ENCODE assay signal across 26 cellular contexts in genomic region chr13:45180713-45181601, GRCh38. TPM values are rescaled to one million over a fixed set of nuclear protein-coding genes. Genes with fewer than 3 reads are reported as not detected.
DNase-seq lines count a peak whose midpoint lies in the region; ATAC-seq lines count a peak whose summit lies in the region.
"Had no signal": no experiment of that assay in that cellular context is flagged by ENCODE, and none has a peak within 500 bp of the region (broad histone marks: within the 10 kb centered on the region; RNA-seq: fewer than 3 reads in every experiment).

No MANE protein-coding gene starts in this region.

- CTCF ChIA-PET in activated CD4-positive, alpha-beta memory T cell treated with anti-CD3 and anti-CD28 coated beads for 36 hours (lab: Charles Lee) = interaction anchor here (0.6 to 1.3 kb wide), 2 partner anchors 125 to 129 kb away, joined by 3 read pairs; no protein-coding TSS in a partner anchor
- CTCF ChIA-PET in activated CD4-positive, alpha-beta memory T cell treated with anti-CD3 and anti-CD28 coated beads, Interleukin-2, amount 10 ng/mL, durations not matched to agents 7 days and 5 days (lab: Charles Lee) = interaction anchor here (0.7 to 1.3 kb wide), 2 partner anchors 77 to 125 kb away, joined by 3 read pairs; no protein-coding TSS in a partner anchor

- ATAC-seq in stimulated activated effector memory CD8-positive, alpha-beta T cell treated with anti-CD3 and anti-CD28 coated beads, Interleukin-12 subunit alpha, Interleukin-12 subunit beta, amount 100 ng/mL, for 72 hours = peak; percentile 74
- ATAC-seq in left cardiac atrium = no peak
- no peak for ATAC-seq in HG03045 (IDR thresholded peaks at IDR 0.05; ENCODE audit: unreplicated experiment)
- ATAC-seq: gastroesophageal sphincter, HepG2 had no signal

- peak overlapping the region; percentile 22 for H3K27ac ChIP-seq in epithelial cell of prostate
- H3K27ac ChIP-seq: esophagus muscularis mucosa, gastroesophageal sphincter, transverse colon had no signal

- H3K9me3 Mint-ChIP-seq in activated CD4-positive, alpha-beta memory T cell treated with anti-CD3 and anti-CD28 coated beads for 36 hours = no peaks in the 10 kb centered on the region
- no peaks in the 10 kb centered on the region for H3K9me3 Mint-ChIP-seq in activated CD4-positive, alpha-beta memory T cell treated with anti-CD3 and anti-CD28 coated beads, Interleukin-2, amount 10 ng/mL, durations not matched to agents 7 days and 5 days
- no peaks in the 10 kb centered on the region for H3K9me3 Mint-ChIP-seq in stimulated activated effector memory CD8-positive, alpha-beta T cell treated with anti-CD3 and anti-CD28 coated beads, Interleukin-12 subunit alpha, Interleukin-12 subunit beta, amount 100 ng/mL, for 72 hours

- no peaks in the 10 kb centered on the region for H3K27me3 Mint-ChIP-seq in activated CD4-positive, alpha-beta memory T cell treated with anti-CD3 and anti-CD28 coated beads for 36 hours
- no peaks in the 10 kb centered on the region for H3K27me3 Mint-ChIP-seq in activated CD4-positive, alpha-beta memory T cell treated with anti-CD3 and anti-CD28 coated beads, Interleukin-2, amount 10 ng/mL, durations not matched to agents 7 days and 5 days
- H3K27me3 Mint-ChIP-seq: activated CD4-positive, alpha-beta T cell treated with anti-CD3 and anti-CD28 coated beads for 36 hours; activated naive CD8-positive, alpha-beta T cell had no signal

- intact Hi-C loops in activated CD4-positive, alpha-beta memory T cell treated with anti-CD3 and anti-CD28 coated beads for 36 hours (cut with micrococcal nuclease) = loop anchor here (1.0 kb wide), 1 partner anchor 25 kb away; no protein-coding TSS in a partner anchor
- intact Hi-C loops in left cardiac atrium (cut with DNase I) = no loop called here

- H3K36me3 Mint-ChIP-seq in activated CD4-positive, alpha-beta memory T cell treated with anti-CD3 and anti-CD28 coated beads for 36 hours = peaks cover 10% of the 10 kb centered on the region
- peaks cover 17% of the 10 kb centered on the region for H3K36me3 Mint-ChIP-seq in activated CD4-positive, alpha-beta memory T cell treated with anti-CD3 and anti-CD28 coated beads, Interleukin-2, amount 10 ng/mL, durations not matched to agents 7 days and 5 days (ENCODE audit: low read depth)
- peaks cover 17% of the 10 kb centered on the region for H3K36me3 Mint-ChIP-seq in stimulated activated effector memory CD8-positive, alpha-beta T cell treated with anti-CD3 and anti-CD28 coated beads, Interleukin-12 subunit alpha, Interleukin-12 subunit beta, amount 100 ng/mL, for 72 hours

- peaks cover 34% of the 10 kb centered on the region for H3K4me1 Mint-ChIP-seq in activated CD4-positive, alpha-beta memory T cell treated with anti-CD3 and anti-CD28 coated beads for 36 hours (ENCODE audit: low read depth)
- peaks cover 29% of the 10 kb centered on the region for H3K4me1 Mint-ChIP-seq in activated CD4-positive, alpha-beta memory T cell treated with anti-CD3 and anti-CD28 coated beads, Interleukin-2, amount 10 ng/mL, durations not matched to agents 7 days and 5 days
- H3K4me1 Mint-ChIP-seq in stimulated activated effector memory CD8-positive, alpha-beta T cell treated with anti-CD3 and anti-CD28 coated beads, Interleukin-12 subunit alpha, Interleukin-12 subunit beta, amount 100 ng/mL, for 72 hours = peaks cover 11% of the 10 kb centered on the region

- POLR2A ChIA-PET in activated CD4-positive, alpha-beta memory T cell treated with anti-CD3 and anti-CD28 coated beads for 36 hours (lab: Charles Lee) = interaction anchor here (1.3 kb wide), 1 partner anchor 9 kb away, joined by 3 read pairs; no protein-coding TSS in a partner anchor
- POLR2A ChIA-PET in activated CD4-positive, alpha-beta memory T cell treated with anti-CD3 and anti-CD28 coated beads, Interleukin-2, amount 10 ng/mL, durations not matched to agents 7 days and 5 days (lab: Charles Lee) = no interaction called here

- H3K27ac Mint-ChIP-seq in activated CD4-positive, alpha-beta memory T cell treated with anti-CD3 and anti-CD28 coated beads for 36 hours = no peak overlapping the region
- no peak overlapping the region for H3K27ac Mint-ChIP-seq in activated CD4-positive, alpha-beta memory T cell treated with anti-CD3 and anti-CD28 coated beads, Interleukin-2, amount 10 ng/mL, durations not matched to agents 7 days and 5 days
- peak overlapping the region; percentile 71 for H3K27ac Mint-ChIP-seq in stimulated activated effector memory CD8-positive, alpha-beta T cell treated with anti-CD3 and anti-CD28 coated beads, Interleukin-12 subunit alpha, Interleukin-12 subunit beta, amount 100 ng/mL, for 72 hours
- H3K27ac Mint-ChIP-seq: activated CD4-positive, alpha-beta T cell treated with anti-CD3 and anti-CD28 coated beads for 36 hours; activated naive CD8-positive, alpha-beta T cell had no signal

- peak; percentile 15 for DNase-seq in activated CD4-positive, alpha-beta memory T cell treated with anti-CD3 and anti-CD28 coated beads for 36 hours
- DNase-seq in activated CD4-positive, alpha-beta memory T cell treated with anti-CD3 and anti-CD28 coated beads, Interleukin-2, amount 10 ng/mL, durations not matched to agents 7 days and 5 days = no peak
- DNase-seq in RPMI7951 (ENCODE audit: low read depth) = peak; percentile 33
- DNase-seq in epithelial cell of prostate (ENCODE audit: low read depth, low spot score) = no peak
- DNase-seq in stimulated activated effector memory CD8-positive, alpha-beta T cell treated with anti-CD3 and anti-CD28 coated beads, Interleukin-12 subunit alpha, Interleukin-12 subunit beta, amount 100 ng/mL, for 72 hours (ENCODE audit: low spot score in 2 of 2) = no peak
- no peak for DNase-seq in left cardiac atrium
- DNase-seq in NCI-H748 treated with DMSO at 0.1 percent for 48 hours (lab: John Stamatoyannopoulos, UW) = no peak
- DNase-seq: 8988T; activated CD4-positive, alpha-beta T cell treated with anti-CD3 and anti-CD28 coated beads for 36 hours; COR-L47; DND-41; effector CD4-positive, alpha-beta T cell; hypothalamus; islet precursor cell; mammary epithelial cell; NCI-H1105 treated with DMSO at 0.1 percent for 48 hours; NCI-H2107; NCI-H524; nucleus accumbens; SHP77 treated with DMSO at 0.1 percent for 48 hours; transverse colon had no signal

- no peak overlapping the region for H3K4me3 Mint-ChIP-seq in activated CD4-positive, alpha-beta memory T cell treated with anti-CD3 and anti-CD28 coated beads for 36 hours
- H3K4me3 Mint-ChIP-seq in activated CD4-positive, alpha-beta memory T cell treated with anti-CD3 and anti-CD28 coated beads, Interleukin-2, amount 10 ng/mL, durations not matched to agents 7 days and 5 days = no peak overlapping the region
- no peak overlapping the region for H3K4me3 Mint-ChIP-seq in stimulated activated effector memory CD8-positive, alpha-beta T cell treated with anti-CD3 and anti-CD28 coated beads, Interleukin-12 subunit alpha, Interleukin-12 subunit beta, amount 100 ng/mL, for 72 hours
- H3K4me3 Mint-ChIP-seq: activated CD4-positive, alpha-beta T cell treated with anti-CD3 and anti-CD28 coated beads for 36 hours; activated naive CD8-positive, alpha-beta T cell had no signal

RNA-seq across cellular contexts. Expression of gene KCTD4, which starts 19.9 kb away (rescaled TPM):
- not detected for total RNA-seq in activated CD4-positive, alpha-beta memory T cell treated with anti-CD3 and anti-CD28 coated beads for 36 hours
- not detected for total RNA-seq in activated CD4-positive, alpha-beta memory T cell treated with anti-CD3 and anti-CD28 coated beads, Interleukin-2, amount 10 ng/mL, durations not matched to agents 7 days and 5 days
- total RNA-seq in RPMI7951 (2014; rRNA removed; shearing (Covaris generic)) = 0.10 and 0.36 TPM in 2 replicates
- total RNA-seq in left cardiac atrium = not detected
- total RNA-seq: activated CD4-positive, alpha-beta T cell treated with anti-CD3 and anti-CD28 coated beads for 36 hours; esophagus muscularis mucosa; HepG2 had no signal

Comparison
In these comparisons a context has a peak if more than half of its experiments do, and no peak if none do; other contexts are left out.
1. DNase-seq: peak in activated CD4-positive, alpha-beta memory T cell treated with anti-CD3 and anti-CD28 coated beads for 36 hours (single experiment) and RPMI7951 (single experiment); none in activated CD4-positive, alpha-beta memory T cell treated with anti-CD3 and anti-CD28 coated beads, Interleukin-2, amount 10 ng/mL, durations not matched to agents 7 days and 5 days (single experiment), epithelial cell of prostate (single experiment), stimulated activated effector memory CD8-positive, alpha-beta T cell treated with anti-CD3 and anti-CD28 coated beads, Interleukin-12 subunit alpha, Interleukin-12 subunit beta, amount 100 ng/mL, for 72 hours (0 of 2), left cardiac atrium (single experiment) and NCI-H748 treated with DMSO at 0.1 percent for 48 hours (single experiment).